1 cellular context compared by ENCODE assay signal in the genomic region with DNA sequence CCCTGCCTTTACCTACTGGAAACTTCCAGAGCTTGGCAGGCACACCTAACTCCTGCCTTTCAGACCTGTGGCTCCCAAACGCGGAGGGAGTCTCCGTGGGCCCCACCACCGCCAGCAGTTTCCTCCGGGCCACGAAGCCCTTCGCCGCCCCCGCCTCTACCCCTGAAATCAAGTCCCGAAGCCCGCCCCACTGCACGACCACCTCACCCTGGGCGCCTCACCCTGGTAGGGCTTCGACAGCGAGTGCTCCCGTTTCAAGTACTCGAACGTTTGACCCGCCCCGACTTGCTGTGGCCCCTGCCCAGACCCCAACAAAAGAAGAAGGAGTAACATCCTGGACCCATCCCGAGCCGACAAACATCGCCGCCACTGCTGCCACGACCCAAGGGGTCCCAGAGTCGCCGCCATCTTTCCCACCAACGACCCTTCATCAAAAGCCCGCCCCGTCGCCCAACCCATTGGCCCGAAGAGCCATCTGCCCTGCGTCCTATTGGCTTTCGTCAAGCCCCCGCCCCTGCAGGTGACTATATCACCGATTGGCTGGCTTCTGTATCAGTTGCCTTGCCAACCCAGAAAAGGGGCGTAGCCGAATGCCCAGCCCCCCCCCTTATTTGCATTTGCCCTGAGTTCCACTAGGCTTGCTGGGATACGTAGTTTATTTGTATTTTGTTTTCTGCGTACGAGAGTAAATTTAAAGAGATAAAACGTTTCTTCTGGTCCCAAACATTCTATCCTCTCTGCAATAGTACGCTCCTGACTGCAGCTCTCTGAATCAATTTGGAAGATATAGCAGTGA.
A peak's percentile ranks its signal among the peaks of the same experiment; 100 is the strongest.
TF ChIP-seq lines count a peak whose summit lies in the region.

A gene with protein sequence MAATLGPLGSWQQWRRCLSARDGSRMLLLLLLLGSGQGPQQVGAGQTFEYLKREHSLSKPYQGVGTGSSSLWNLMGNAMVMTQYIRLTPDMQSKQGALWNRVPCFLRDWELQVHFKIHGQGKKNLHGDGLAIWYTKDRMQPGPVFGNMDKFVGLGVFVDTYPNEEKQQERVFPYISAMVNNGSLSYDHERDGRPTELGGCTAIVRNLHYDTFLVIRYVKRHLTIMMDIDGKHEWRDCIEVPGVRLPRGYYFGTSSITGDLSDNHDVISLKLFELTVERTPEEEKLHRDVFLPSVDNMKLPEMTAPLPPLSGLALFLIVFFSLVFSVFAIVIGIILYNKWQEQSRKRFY (minus strand): TSS at position 432 of the 796 bp plus-strand sequence. CDS start 24 bp downstream, at position 408.

TF ChIP-seq in HepG2, 621 proteins besides CTCF, POLR2A, EP300 and RAD21 (continued from another document and continues in another):
- TF ChIP-seq, protein P1, sequence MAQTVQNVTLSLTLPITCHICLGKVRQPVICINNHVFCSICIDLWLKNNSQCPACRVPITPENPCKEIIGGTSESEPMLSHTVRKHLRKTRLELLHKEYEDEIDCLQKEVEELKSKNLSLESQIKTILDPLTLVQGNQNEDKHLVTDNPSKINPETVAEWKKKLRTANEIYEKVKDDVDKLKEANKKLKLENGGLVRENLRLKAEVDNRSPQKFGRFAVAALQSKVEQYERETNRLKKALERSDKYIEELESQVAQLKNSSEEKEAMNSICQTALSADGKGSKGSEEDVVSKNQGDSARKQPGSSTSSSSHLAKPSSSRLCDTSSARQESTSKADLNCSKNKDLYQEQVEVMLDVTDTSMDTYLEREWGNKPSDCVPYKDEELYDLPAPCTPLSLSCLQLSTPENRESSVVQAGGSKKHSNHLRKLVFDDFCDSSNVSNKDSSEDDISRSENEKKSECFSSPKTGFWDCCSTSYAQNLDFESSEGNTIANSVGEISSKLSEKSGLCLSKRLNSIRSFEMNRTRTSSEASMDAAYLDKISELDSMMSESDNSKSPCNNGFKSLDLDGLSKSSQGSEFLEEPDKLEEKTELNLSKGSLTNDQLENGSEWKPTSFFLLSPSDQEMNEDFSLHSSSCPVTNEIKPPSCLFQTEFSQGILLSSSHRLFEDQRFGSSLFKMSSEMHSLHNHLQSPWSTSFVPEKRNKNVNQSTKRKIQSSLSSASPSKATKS (CRISPR knock-in tag; IDR thresholded peaks at IDR 0.05): no peak
- TF ChIP-seq, protein P2, sequence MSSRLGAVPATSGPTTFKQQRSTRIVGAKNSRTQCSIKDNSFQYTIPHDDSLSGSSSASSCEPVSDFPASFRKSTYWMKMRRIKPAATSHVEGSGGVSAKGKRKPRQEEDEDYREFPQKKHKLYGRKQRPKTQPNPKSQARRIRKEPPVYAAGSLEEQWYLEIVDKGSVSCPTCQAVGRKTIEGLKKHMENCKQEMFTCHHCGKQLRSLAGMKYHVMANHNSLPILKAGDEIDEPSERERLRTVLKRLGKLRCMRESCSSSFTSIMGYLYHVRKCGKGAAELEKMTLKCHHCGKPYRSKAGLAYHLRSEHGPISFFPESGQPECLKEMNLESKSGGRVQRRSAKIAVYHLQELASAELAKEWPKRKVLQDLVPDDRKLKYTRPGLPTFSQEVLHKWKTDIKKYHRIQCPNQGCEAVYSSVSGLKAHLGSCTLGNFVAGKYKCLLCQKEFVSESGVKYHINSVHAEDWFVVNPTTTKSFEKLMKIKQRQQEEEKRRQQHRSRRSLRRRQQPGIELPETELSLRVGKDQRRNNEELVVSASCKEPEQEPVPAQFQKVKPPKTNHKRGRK (CRISPR knock-in tag; IDR thresholded peaks at IDR 0.05): no peak
- TF ChIP-seq TSC22D2 (CRISPR knock-in tag; IDR thresholded peaks at IDR 0.05; ENCODE audit: borderline replicate concordance): 0 out of 2 replicates have a peak, but pooled peaks have one; percentile 63
- TF ChIP-seq, protein P3, sequence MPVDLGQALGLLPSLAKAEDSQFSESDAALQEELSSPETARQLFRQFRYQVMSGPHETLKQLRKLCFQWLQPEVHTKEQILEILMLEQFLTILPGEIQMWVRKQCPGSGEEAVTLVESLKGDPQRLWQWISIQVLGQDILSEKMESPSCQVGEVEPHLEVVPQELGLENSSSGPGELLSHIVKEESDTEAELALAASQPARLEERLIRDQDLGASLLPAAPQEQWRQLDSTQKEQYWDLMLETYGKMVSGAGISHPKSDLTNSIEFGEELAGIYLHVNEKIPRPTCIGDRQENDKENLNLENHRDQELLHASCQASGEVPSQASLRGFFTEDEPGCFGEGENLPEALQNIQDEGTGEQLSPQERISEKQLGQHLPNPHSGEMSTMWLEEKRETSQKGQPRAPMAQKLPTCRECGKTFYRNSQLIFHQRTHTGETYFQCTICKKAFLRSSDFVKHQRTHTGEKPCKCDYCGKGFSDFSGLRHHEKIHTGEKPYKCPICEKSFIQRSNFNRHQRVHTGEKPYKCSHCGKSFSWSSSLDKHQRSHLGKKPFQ (CRISPR knock-in tag; IDR thresholded peaks at IDR 0.05; ENCODE audit: insufficient replicate concordance): peak; percentile 32
- TF ChIP-seq ARNT2 (CRISPR knock-in tag; IDR thresholded peaks at IDR 0.05; ENCODE audit: low read depth): peak; percentile 72; the same call in 1 of the 2 replicates
- TF ChIP-seq, protein P4, sequence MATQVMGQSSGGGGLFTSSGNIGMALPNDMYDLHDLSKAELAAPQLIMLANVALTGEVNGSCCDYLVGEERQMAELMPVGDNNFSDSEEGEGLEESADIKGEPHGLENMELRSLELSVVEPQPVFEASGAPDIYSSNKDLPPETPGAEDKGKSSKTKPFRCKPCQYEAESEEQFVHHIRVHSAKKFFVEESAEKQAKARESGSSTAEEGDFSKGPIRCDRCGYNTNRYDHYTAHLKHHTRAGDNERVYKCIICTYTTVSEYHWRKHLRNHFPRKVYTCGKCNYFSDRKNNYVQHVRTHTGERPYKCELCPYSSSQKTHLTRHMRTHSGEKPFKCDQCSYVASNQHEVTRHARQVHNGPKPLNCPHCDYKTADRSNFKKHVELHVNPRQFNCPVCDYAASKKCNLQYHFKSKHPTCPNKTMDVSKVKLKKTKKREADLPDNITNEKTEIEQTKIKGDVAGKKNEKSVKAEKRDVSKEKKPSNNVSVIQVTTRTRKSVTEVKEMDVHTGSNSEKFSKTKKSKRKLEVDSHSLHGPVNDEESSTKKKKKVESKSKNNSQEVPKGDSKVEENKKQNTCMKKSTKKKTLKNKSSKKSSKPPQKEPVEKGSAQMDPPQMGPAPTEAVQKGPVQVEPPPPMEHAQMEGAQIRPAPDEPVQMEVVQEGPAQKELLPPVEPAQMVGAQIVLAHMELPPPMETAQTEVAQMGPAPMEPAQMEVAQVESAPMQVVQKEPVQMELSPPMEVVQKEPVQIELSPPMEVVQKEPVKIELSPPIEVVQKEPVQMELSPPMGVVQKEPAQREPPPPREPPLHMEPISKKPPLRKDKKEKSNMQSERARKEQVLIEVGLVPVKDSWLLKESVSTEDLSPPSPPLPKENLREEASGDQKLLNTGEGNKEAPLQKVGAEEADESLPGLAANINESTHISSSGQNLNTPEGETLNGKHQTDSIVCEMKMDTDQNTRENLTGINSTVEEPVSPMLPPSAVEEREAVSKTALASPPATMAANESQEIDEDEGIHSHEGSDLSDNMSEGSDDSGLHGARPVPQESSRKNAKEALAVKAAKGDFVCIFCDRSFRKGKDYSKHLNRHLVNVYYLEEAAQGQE (IDR thresholded peaks at IDR 0.05; ENCODE audit: borderline replicate concordance in 1 of 2, low read depth in 1 of 2, low read length in 2 of 2): no peak; a peak in 1 of 4 replicates
- peak; percentile 72 for TF ChIP-seq NR2C2 (CRISPR knock-in tag; IDR thresholded peaks at IDR 0.05; ENCODE audit: borderline replicate concordance)
- no peak for TF ChIP-seq ZKSCAN8 (CRISPR knock-in tag; IDR thresholded peaks at IDR 0.05; ENCODE audit: borderline replicate concordance)
- TF ChIP-seq, protein P5, sequence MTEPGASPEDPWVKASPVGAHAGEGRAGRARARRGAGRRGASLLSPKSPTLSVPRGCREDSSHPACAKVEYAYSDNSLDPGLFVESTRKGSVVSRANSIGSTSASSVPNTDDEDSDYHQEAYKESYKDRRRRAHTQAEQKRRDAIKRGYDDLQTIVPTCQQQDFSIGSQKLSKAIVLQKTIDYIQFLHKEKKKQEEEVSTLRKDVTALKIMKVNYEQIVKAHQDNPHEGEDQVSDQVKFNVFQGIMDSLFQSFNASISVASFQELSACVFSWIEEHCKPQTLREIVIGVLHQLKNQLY (CRISPR knock-in tag; IDR thresholded peaks at IDR 0.05): no peak
- peak; percentile 65; the same call in 1 of the 2 replicates for TF ChIP-seq KLF11 (CRISPR knock-in tag; IDR thresholded peaks at IDR 0.05)
- no peak for TF ChIP-seq DNMT1 (CRISPR knock-in tag; IDR thresholded peaks at IDR 0.05)
- TF ChIP-seq SOX6 (IDR thresholded peaks at IDR 0.05): no peak
- TF ChIP-seq SOX6 (CRISPR knock-in tag; IDR thresholded peaks at IDR 0.05): peak; percentile 29; the same call in 1 of the 2 replicates
- TF ChIP-seq ZNF570 (CRISPR knock-in tag; IDR thresholded peaks at IDR 0.05; ENCODE audit: borderline replicate concordance): no peak
- TF ChIP-seq ZNF556 (CRISPR knock-in tag; IDR thresholded peaks at IDR 0.05; ENCODE audit: borderline replicate concordance): peak; percentile 82; the same call in 1 of the 2 replicates
- TF ChIP-seq, protein P6, sequence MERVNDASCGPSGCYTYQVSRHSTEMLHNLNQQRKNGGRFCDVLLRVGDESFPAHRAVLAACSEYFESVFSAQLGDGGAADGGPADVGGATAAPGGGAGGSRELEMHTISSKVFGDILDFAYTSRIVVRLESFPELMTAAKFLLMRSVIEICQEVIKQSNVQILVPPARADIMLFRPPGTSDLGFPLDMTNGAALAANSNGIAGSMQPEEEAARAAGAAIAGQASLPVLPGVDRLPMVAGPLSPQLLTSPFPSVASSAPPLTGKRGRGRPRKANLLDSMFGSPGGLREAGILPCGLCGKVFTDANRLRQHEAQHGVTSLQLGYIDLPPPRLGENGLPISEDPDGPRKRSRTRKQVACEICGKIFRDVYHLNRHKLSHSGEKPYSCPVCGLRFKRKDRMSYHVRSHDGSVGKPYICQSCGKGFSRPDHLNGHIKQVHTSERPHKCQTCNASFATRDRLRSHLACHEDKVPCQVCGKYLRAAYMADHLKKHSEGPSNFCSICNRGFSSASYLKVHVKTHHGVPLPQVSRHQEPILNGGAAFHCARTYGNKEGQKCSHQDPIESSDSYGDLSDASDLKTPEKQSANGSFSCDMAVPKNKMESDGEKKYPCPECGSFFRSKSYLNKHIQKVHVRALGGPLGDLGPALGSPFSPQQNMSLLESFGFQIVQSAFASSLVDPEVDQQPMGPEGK (CRISPR knock-in tag; IDR thresholded peaks at IDR 0.05): peak; percentile 33; the same call in 1 of the 2 replicates
- peak; percentile 44; the same call in 1 of the 2 replicates for TF ChIP-seq KAT7 (CRISPR knock-in tag; IDR thresholded peaks at IDR 0.05; ENCODE audit: borderline replicate concordance)
- peak; percentile 82 for TF ChIP-seq SRF (IDR thresholded peaks at IDR 0.05; ENCODE audit: low read depth, low read length)
- no peak for TF ChIP-seq ZNF660 (CRISPR knock-in tag; IDR thresholded peaks at IDR 0.05; ENCODE audit: borderline replicate concordance, low read depth)
- TF ChIP-seq ZEB1 (IDR thresholded peaks at IDR 0.05; ENCODE audit: insufficient replicate concordance, low read depth): no peak
- no peak for TF ChIP-seq JARID2 (CRISPR knock-in tag; IDR thresholded peaks at IDR 0.05; ENCODE audit: insufficient replicate concordance)
- TF ChIP-seq PTBP1 (IDR thresholded peaks at IDR 0.05; ENCODE audit: low read depth, low read length, poor library complexity, severe bottlenecking): peak; percentile 65
- TF ChIP-seq RAD51 (IDR thresholded peaks at IDR 0.05; ENCODE audit: borderline replicate concordance): peak; percentile 19; the same call in 1 of the 2 replicates
- TF ChIP-seq GATAD2A (CRISPR knock-in tag; IDR thresholded peaks at IDR 0.05): peak; percentile 8; the same call in 1 of the 2 replicates
- TF ChIP-seq DR1 (CRISPR knock-in tag; IDR thresholded peaks at IDR 0.05): peak; percentile 63; the same call in 1 of the 2 replicates
- no peak for TF ChIP-seq ZNF264 (CRISPR knock-in tag; IDR thresholded peaks at IDR 0.05)
- no peak for TF ChIP-seq HOXA9 (CRISPR knock-in tag; IDR thresholded peaks at IDR 0.05; ENCODE audit: borderline replicate concordance)
- TF ChIP-seq, protein P7, sequence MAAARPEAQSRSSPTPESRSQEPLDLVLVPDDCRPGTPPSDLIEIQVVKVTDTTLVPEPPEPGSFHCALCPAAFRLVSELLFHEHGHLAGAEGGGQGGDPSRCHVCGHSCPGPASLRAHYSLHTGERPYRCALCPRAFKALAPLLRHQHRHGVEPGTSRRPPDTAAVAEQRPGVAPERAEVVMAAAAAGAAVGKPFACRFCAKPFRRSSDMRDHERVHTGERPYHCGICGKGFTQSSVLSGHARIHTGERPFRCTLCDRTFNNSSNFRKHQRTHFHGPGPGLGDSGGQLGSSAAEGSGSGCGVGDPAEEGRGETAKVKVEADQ (CRISPR knock-in tag; IDR thresholded peaks at IDR 0.05; ENCODE audit: borderline replicate concordance): no peak; the same call in 1 of the 2 replicates
- TF ChIP-seq GABPA (IDR thresholded peaks at IDR 0.05; ENCODE audit: low read depth, low read length): no peak
- TF ChIP-seq GABPA (CRISPR knock-in tag; IDR thresholded peaks at IDR 0.05; ENCODE audit: low read depth): peak; percentile 64; the same call in 1 of the 2 replicates
- peak; percentile 33 for TF ChIP-seq AHR (CRISPR knock-in tag; IDR thresholded peaks at IDR 0.05)
- peak; percentile 95; the same call in 1 of the 2 replicates for TF ChIP-seq PAX8 (CRISPR knock-in tag; IDR thresholded peaks at IDR 0.05; ENCODE audit: borderline replicate concordance)
- TF ChIP-seq ZNF598 (CRISPR knock-in tag; IDR thresholded peaks at IDR 0.05; ENCODE audit: borderline replicate concordance): no peak
- peak; percentile 60; the same call in 1 of the 2 replicates for TF ChIP-seq ZNF335 (CRISPR knock-in tag; IDR thresholded peaks at IDR 0.05)
- 0 out of 2 replicates have a peak, but pooled peaks have one; percentile 33 for TF ChIP-seq ZNF720 (CRISPR knock-in tag; IDR thresholded peaks at IDR 0.05)
- TF ChIP-seq, protein P8, sequence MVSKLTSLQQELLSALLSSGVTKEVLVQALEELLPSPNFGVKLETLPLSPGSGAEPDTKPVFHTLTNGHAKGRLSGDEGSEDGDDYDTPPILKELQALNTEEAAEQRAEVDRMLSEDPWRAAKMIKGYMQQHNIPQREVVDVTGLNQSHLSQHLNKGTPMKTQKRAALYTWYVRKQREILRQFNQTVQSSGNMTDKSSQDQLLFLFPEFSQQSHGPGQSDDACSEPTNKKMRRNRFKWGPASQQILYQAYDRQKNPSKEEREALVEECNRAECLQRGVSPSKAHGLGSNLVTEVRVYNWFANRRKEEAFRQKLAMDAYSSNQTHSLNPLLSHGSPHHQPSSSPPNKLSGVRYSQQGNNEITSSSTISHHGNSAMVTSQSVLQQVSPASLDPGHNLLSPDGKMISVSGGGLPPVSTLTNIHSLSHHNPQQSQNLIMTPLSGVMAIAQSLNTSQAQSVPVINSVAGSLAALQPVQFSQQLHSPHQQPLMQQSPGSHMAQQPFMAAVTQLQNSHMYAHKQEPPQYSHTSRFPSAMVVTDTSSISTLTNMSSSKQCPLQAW (CRISPR knock-in tag; IDR thresholded peaks at IDR 0.05): peak; percentile 63; the same call in 1 of the 2 replicates
- peak; percentile 59; the same call in 1 of the 2 replicates for TF ChIP-seq ZBTB7A (CRISPR knock-in tag; IDR thresholded peaks at IDR 0.05)
- no peak for TF ChIP-seq NONO (IDR thresholded peaks at IDR 0.05)
- TF ChIP-seq NONO (CRISPR knock-in tag; conservative IDR thresholded peaks at IDR 0.05): peak; percentile 74
- no peak for TF ChIP-seq CENPT (CRISPR knock-in tag; IDR thresholded peaks at IDR 0.05; ENCODE audit: low read depth)
- TF ChIP-seq MEIS1 (CRISPR knock-in tag; IDR thresholded peaks at IDR 0.05; ENCODE audit: borderline replicate concordance): peak; percentile 53; the same call in 1 of the 2 replicates
- TF ChIP-seq MBD4 (IDR thresholded peaks at IDR 0.05; ENCODE audit: borderline replicate concordance, low read length): no peak
- TF ChIP-seq NR2F2 (IDR thresholded peaks at IDR 0.05; ENCODE audit: borderline replicate concordance, low read depth): peak; percentile 35; the same call in 1 of the 2 replicates
